Comparison of ENCODE assay signal across 19 cellular contexts in the genomic region with DNA sequence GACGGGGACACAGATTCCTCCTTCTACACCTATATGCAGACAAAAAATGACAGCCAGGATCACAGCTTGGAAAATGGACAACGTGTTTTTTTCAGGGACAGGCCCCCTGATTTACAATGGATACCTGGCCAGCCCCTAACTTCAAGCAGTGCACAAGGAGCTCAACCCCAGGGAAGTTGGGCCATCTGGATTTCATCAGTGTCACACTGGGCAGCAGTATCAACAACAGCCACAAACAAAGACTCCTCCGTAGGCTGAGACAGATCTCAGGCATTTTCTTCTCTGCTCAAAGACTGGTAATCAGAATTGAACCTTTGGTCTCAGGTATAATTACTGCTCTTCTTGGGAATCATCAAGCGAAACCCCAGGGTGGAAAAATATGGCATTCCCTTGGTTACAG.
"Had no signal": no experiment of that assay in that cellular context is flagged by ENCODE, and none has a peak within 500 bp of the region (broad histone marks: within the 10 kb centered on the region; RNA-seq: fewer than 3 reads in every experiment).

No MANE protein-coding gene starts in this region.

- H3K9me3 ChIP-seq: gastrocnemius medialis, lower lobe of right lung, neutrophil, transverse colon had no signal

- H3K36me3 ChIP-seq: gastrocnemius medialis, heart left ventricle, lower lobe of right lung, neutrophil, transverse colon had no signal

- DNase-seq: activated CD4-positive, alpha-beta T cell treated with anti-CD3 and anti-CD28 coated beads, Interleukin-2, amount 50 U/mL, for 1 hour; activated CD4-positive, CD25-positive, alpha-beta regulatory T cell; activated CD8-positive, alpha-beta memory T cell treated with anti-CD3 and anti-CD28 coated beads for 24 hours; activated naive CD4-positive, alpha-beta T cell treated with anti-CD3 and anti-CD28 coated beads for 36 hours; activated naive CD8-positive, alpha-beta T cell treated with anti-CD3 and anti-CD28 coated beads, Interleukin-2, amount 50 U/mL, for 24 hours; activated T-cell treated with anti-CD3 and anti-CD28 coated beads for 4 hours; gastrocnemius medialis; heart left ventricle; left cardiac atrium; lower lobe of right lung; naive B cell; stimulated activated CD4-positive, alpha-beta T cell treated with anti-CD3 and anti-CD28 coated beads, Interleukin-4, amount 100 ng/mL, for 4 hours; stimulated activated CD8-positive, alpha-beta memory T cell treated with anti-CD3 and anti-CD28 coated beads, Interleukin-4, amount 100 ng/mL, for 48 hours; stimulated activated naive CD4-positive, alpha-beta T cell treated with Interleukin-2 at 50 U/mL for 16 hours; substantia nigra; transverse colon had no signal

- H3K4me3 Mint-ChIP-seq: activated naive CD4-positive, alpha-beta T cell treated with anti-CD3 and anti-CD28 coated beads for 36 hours; activated naive CD8-positive, alpha-beta T cell treated with anti-CD3 and anti-CD28 coated beads, Interleukin-2, amount 50 U/mL, for 24 hours; naive B cell; T-helper 2 cell treated with Interferon-gamma antibody and Interleukin-4, amounts not matched to agents 5 μg/mL and 100 μg/mL, for 36 hours had no signal

- ATAC-seq: activated naive CD8-positive, alpha-beta T cell treated with anti-CD3 and anti-CD28 coated beads, Interleukin-2, amount 50 U/mL, for 24 hours; esophagus mucosa; gastrocnemius medialis; left cardiac atrium; lower lobe of right lung had no signal

- H3K4me1 Mint-ChIP-seq: activated naive CD8-positive, alpha-beta T cell treated with anti-CD3 and anti-CD28 coated beads, Interleukin-2, amount 50 U/mL, for 24 hours; naive B cell had no signal

- H3K9me3 Mint-ChIP-seq: activated naive CD4-positive, alpha-beta T cell treated with anti-CD3 and anti-CD28 coated beads for 36 hours; T-helper 2 cell treated with Interferon-gamma antibody and Interleukin-4, amounts not matched to agents 5 μg/mL and 100 μg/mL, for 36 hours had no signal

- H3K4me1 ChIP-seq: gastrocnemius medialis, lower lobe of right lung had no signal

- H3K27ac Mint-ChIP-seq: activated naive CD4-positive, alpha-beta T cell treated with anti-CD3 and anti-CD28 coated beads for 36 hours; activated naive CD8-positive, alpha-beta T cell treated with anti-CD3 and anti-CD28 coated beads, Interleukin-2, amount 50 U/mL, for 24 hours; T-helper 2 cell treated with Interferon-gamma antibody and Interleukin-4, amounts not matched to agents 5 μg/mL and 100 μg/mL, for 36 hours had no signal

- H3K4me3 ChIP-seq: gastrocnemius medialis, heart left ventricle, lower lobe of right lung, transverse colon had no signal

- H3K27me3 ChIP-seq: gastrocnemius medialis, heart left ventricle, neutrophil, transverse colon had no signal

- H3K27me3 Mint-ChIP-seq: activated naive CD8-positive, alpha-beta T cell treated with anti-CD3 and anti-CD28 coated beads, Interleukin-2, amount 50 U/mL, for 24 hours had no signal

- H3K27ac ChIP-seq: gastrocnemius medialis, lower lobe of right lung, neutrophil had no signal
